ENCODE assay signal across 1 cellular context in genomic region chr10:22606164-22606614, GRCh38.
TF ChIP-seq lines count a peak whose summit lies in the region.

No MANE protein-coding gene starts in this region.

TF ChIP-seq in GM23338, 12 proteins besides CTCF, POLR2A, EP300 and RAD21 (continued from another document):
- TF ChIP-seq NANOG (IDR thresholded peaks at IDR 0.05; ENCODE audit: borderline replicate concordance) (no peak), EZH2 (IDR thresholded peaks at IDR 0.05; ENCODE audit: low read depth, unreplicated experiment) (no peak), ZNF114 (CRISPR knock-in tag; IDR thresholded peaks at IDR 0.05) (no peak), ZNF331 (CRISPR knock-in tag; IDR thresholded peaks at IDR 0.05; ENCODE audit: low read depth) (no peak), POLR2AphosphoS5 (IDR thresholded peaks at IDR 0.05; ENCODE audit: low read depth) (no peak), JUNB (IDR thresholded peaks at IDR 0.05; ENCODE audit: unreplicated experiment) (no peak), CREB1 (CRISPR knock-in tag; IDR thresholded peaks at IDR 0.05; ENCODE audit: low read depth) (no peak)
TF ChIP-seq in GM23338: peak in this region for 0.
